In genomic region chr1:67683306-67683705, GRCh38 we compare ENCODE assay signal across 9 cellular contexts. TPM values are rescaled to one million over a fixed set of nuclear protein-coding genes. Genes with fewer than 3 reads are reported as not detected.
DNase-seq lines count a peak whose midpoint lies in the region; ATAC-seq and TF ChIP-seq lines count a peak whose summit lies in the region.
"Had no signal": no experiment of that assay in that cellular context is flagged by ENCODE, and none has a peak within 500 bp of the region (broad histone marks: within the 10 kb centered on the region; RNA-seq: fewer than 3 reads in every experiment).

No MANE protein-coding gene starts in this region.

- H3K27me3 ChIP-seq in OCI-LY1 (ENCODE audit: insufficient read depth, low read length) (no peaks in the 10 kb centered on the region), colonic mucosa (no peaks in the 10 kb centered on the region)

- intact Hi-C loops in colonic mucosa (cut with DNase I) = loop anchor here (10.0 kb wide), 2 partner anchors 119 to 149 kb away; no protein-coding TSS in a partner anchor

- ATAC-seq in esophagus mucosa (no peak), GM21576 (IDR thresholded peaks at IDR 0.05; ENCODE audit: unreplicated experiment) (no peak), GM18867 (IDR thresholded peaks at IDR 0.05; ENCODE audit: unreplicated experiment) (no peak)

- peak; percentile 59 for DNase-seq in Daoy (ENCODE audit: low read depth)
- DNase-seq in colonic mucosa = no peak
- peak; percentile 17 for DNase-seq in pons (ENCODE audit: low spot score)
- DNase-seq in ureter (ENCODE audit: low spot score) = no peak
- DNase-seq: NCI-H446 had no signal

- peak overlapping the region; percentile 69; the same call in 1 of the 2 replicates for H3K4me2 ChIP-seq in OCI-LY1 (ENCODE audit: low read length)

- H3K4me1 ChIP-seq in OCI-LY1 (ENCODE audit: insufficient read depth, low read length, severe bottlenecking) (peaks cover 54% of the 10 kb centered on the region), colonic mucosa (peaks cover 9% of the 10 kb centered on the region)

- peak overlapping the region; percentile 85 for H3K27ac ChIP-seq in OCI-LY1 (ENCODE audit: low read depth, low read length, poor library complexity, severe bottlenecking)
- peak overlapping the region; percentile 92 for H3K27ac ChIP-seq in colonic mucosa

- H2AFZ ChIP-seq in OCI-LY1 (ENCODE audit: low read length) = 0 out of 2 replicates have a peak overlapping the region, but pooled peaks have one; percentile 13

- TF ChIP-seq CTCF in OCI-LY1 (IDR thresholded peaks at IDR 0.05; ENCODE audit: low read length) = no peak
- TF ChIP-seq CTCF in colonic mucosa (IDR thresholded peaks at IDR 0.05) = no peak

- H3K79me2 ChIP-seq in OCI-LY1 (ENCODE audit: insufficient read depth, low read length) = peaks cover 23% of the 10 kb centered on the region

- H3K4me3 ChIP-seq in OCI-LY1 (ENCODE audit: low read depth, low read length, poor library complexity, severe bottlenecking) (no peak overlapping the region), colonic mucosa (no peak overlapping the region)

- H3K9ac ChIP-seq in OCI-LY1 (ENCODE audit: low read length) (no peak overlapping the region; the same call in 1 of the 2 replicates), colonic mucosa (ENCODE audit: low read depth in 2 of 2, low read length in 2 of 2) (no peak overlapping the region)

- H3K9me2 ChIP-seq in OCI-LY1 (ENCODE audit: low read depth, low read length) = no peaks in the 10 kb centered on the region

- no peaks in the 10 kb centered on the region for H3F3A ChIP-seq in OCI-LY1 (ENCODE audit: insufficient read depth, low read length)

- no peaks in the 10 kb centered on the region for H4K20me1 ChIP-seq in OCI-LY1 (ENCODE audit: insufficient read depth, low read length)

- H3K9me3 ChIP-seq in OCI-LY1 (ENCODE audit: low read length) (no peaks in the 10 kb centered on the region), colonic mucosa (no peaks in the 10 kb centered on the region)

- H3K36me3 ChIP-seq in OCI-LY1 (ENCODE audit: insufficient read depth, low read length) (peaks cover 31% of the 10 kb centered on the region), colonic mucosa (no peaks in the 10 kb centered on the region)

RNA-seq across cellular contexts. Expression of gene GADD45A, which starts 1.7 kb away (rescaled TPM):
- total RNA-seq in Daoy (2014; rRNA removed; shearing (Covaris generic)) = 81.7 and 82.6 TPM in 2 replicates
- total RNA-seq in colonic mucosa (10 to 100 TPM; 29.0 to 29.4 TPM), esophagus mucosa (34.5 TPM), ureter (50.8 TPM)

Comparison
In these comparisons a context has a peak if more than half of its experiments do, and no peak if none do; other contexts are left out.
1. DNase-seq: peak in Daoy (single experiment) and pons (single experiment); none in colonic mucosa (single experiment) and ureter (single experiment).